In the genomic region with DNA sequence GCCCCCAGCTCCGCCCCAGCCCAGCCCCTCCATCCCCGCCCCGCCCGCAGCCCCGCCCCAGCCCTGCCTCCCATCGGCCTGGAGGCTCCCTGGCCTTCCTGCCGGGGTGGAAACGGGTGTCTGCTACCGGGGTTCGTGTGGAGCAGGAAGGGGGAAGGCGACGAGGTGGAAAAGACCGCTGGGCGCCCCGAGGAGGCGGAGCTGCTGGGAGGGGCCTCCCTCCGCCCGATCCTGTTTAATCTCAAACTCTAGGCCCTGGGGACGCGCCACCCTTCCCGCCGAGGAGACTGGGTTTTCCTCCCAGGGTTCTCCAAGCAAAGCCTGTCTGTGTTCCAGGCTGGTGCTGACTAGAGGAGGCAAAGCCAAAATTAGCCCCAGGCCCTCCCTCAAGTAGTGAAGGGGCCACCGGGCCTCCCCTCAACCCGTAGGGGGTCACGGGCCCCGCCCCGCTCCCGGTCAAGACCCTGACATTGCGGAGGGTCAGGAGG, we compare ENCODE assay signal across 1 cellular context.
A peak's percentile ranks its signal among the peaks of the same experiment; 100 is the strongest.
TF ChIP-seq lines count a peak whose summit lies in the region.

No MANE protein-coding gene starts in this region.

TF ChIP-seq in K562, 482 proteins besides CTCF, POLR2A, EP300 and RAD21 (continues in another document):
- TF ChIP-seq E2F6 (IDR thresholded peaks at IDR 0.05; ENCODE audit: borderline replicate concordance in 1 of 2, extremely low read depth in 1 of 2, insufficient read depth in 1 of 2, insufficient read length in 1 of 2, low read depth in 1 of 2, low read length in 1 of 2, poor library complexity in 1 of 2, severe bottlenecking in 1 of 2), result peak in 1 of 2 experiments; percentile 23
- 0 out of 2 replicates have a peak, but pooled peaks have one; percentile 38 for TF ChIP-seq CREB5 (CRISPR knock-in tag; IDR thresholded peaks at IDR 0.05)
- TF ChIP-seq, protein P1, sequence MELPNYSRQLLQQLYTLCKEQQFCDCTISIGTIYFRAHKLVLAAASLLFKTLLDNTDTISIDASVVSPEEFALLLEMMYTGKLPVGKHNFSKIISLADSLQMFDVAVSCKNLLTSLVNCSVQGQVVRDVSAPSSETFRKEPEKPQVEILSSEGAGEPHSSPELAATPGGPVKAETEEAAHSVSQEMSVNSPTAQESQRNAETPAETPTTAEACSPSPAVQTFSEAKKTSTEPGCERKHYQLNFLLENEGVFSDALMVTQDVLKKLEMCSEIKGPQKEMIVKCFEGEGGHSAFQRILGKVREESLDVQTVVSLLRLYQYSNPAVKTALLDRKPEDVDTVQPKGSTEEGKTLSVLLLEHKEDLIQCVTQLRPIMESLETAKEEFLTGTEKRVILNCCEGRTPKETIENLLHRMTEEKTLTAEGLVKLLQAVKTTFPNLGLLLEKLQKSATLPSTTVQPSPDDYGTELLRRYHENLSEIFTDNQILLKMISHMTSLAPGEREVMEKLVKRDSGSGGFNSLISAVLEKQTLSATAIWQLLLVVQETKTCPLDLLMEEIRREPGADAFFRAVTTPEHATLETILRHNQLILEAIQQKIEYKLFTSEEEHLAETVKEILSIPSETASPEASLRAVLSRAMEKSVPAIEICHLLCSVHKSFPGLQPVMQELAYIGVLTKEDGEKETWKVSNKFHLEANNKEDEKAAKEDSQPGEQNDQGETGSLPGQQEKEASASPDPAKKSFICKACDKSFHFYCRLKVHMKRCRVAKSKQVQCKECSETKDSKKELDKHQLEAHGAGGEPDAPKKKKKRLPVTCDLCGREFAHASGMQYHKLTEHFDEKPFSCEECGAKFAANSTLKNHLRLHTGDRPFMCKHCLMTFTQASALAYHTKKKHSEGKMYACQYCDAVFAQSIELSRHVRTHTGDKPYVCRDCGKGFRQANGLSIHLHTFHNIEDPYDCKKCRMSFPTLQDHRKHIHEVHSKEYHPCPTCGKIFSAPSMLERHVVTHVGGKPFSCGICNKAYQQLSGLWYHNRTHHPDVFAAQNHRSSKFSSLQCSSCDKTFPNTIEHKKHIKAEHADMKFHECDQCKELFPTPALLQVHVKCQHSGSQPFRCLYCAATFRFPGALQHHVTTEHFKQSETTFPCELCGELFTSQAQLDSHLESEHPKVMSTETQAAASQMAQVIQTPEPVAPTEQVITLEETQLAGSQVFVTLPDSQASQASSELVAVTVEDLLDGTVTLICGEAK (IDR thresholded peaks at IDR 0.05), result peak; percentile 69
- TF ChIP-seq, protein P1 (CRISPR knock-in tag; IDR thresholded peaks at IDR 0.05), result no peak
- no peak for TF ChIP-seq ZC3H8 (IDR thresholded peaks at IDR 0.05)
- TF ChIP-seq PML (IDR thresholded peaks at IDR 0.05; ENCODE audit: low read length), result peak; percentile 69; the same call in 1 of the 2 replicates
- TF ChIP-seq MNT (conservative IDR thresholded peaks at IDR 0.05), result peak in 1 of 2 experiments; percentile 44; a peak in 1 of 4 replicates
- no peak for TF ChIP-seq ZNF217 (CRISPR knock-in tag; IDR thresholded peaks at IDR 0.05)
- peak; percentile 12; the same call in 1 of the 2 replicates for TF ChIP-seq IFI16 (CRISPR knock-in tag; IDR thresholded peaks at IDR 0.05)
- peak; percentile 23; the same call in 1 of the 2 replicates for TF ChIP-seq LEF1 (IDR thresholded peaks at IDR 0.05)
- TF ChIP-seq AFF4 (CRISPR knock-in tag; IDR thresholded peaks at IDR 0.05), result peak; percentile 91; the same call in 1 of the 2 replicates
- peak; percentile 60; the same call in 1 of the 2 replicates for TF ChIP-seq ZNF740 (CRISPR knock-in tag; IDR thresholded peaks at IDR 0.05)
- peak in 1 of 2 experiments; percentile 62; a peak in 1 of 4 replicates for TF ChIP-seq ZNF740 (tag; IDR thresholded peaks at IDR 0.05)
- no peak for TF ChIP-seq ZBTB8A (IDR thresholded peaks at IDR 0.05; ENCODE audit: partially characterized antibody)
- peak; percentile 75 for TF ChIP-seq POLR2AphosphoS5 (IDR thresholded peaks at IDR 0.05; ENCODE audit: control insufficient read depth, insufficient read depth, low read depth, low read length)
- TF ChIP-seq NR2F6 (CRISPR knock-in tag; IDR thresholded peaks at IDR 0.05), result 0 out of 2 replicates have a peak, but pooled peaks have one; percentile 13
- TF ChIP-seq, protein P2, sequence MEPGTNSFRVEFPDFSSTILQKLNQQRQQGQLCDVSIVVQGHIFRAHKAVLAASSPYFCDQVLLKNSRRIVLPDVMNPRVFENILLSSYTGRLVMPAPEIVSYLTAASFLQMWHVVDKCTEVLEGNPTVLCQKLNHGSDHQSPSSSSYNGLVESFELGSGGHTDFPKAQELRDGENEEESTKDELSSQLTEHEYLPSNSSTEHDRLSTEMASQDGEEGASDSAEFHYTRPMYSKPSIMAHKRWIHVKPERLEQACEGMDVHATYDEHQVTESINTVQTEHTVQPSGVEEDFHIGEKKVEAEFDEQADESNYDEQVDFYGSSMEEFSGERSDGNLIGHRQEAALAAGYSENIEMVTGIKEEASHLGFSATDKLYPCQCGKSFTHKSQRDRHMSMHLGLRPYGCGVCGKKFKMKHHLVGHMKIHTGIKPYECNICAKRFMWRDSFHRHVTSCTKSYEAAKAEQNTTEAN (CRISPR knock-in tag; IDR thresholded peaks at IDR 0.05), result no peak
- peak in 1 of 2 experiments; percentile 62; a peak in 1 of 3 replicates for TF ChIP-seq CBX3 (IDR thresholded peaks at IDR 0.05; ENCODE audit: borderline replicate concordance in 1 of 2, low read length in 2 of 2)
- TF ChIP-seq ZNF133 (CRISPR knock-in tag; IDR thresholded peaks at IDR 0.05), result no peak
- TF ChIP-seq, protein P3, sequence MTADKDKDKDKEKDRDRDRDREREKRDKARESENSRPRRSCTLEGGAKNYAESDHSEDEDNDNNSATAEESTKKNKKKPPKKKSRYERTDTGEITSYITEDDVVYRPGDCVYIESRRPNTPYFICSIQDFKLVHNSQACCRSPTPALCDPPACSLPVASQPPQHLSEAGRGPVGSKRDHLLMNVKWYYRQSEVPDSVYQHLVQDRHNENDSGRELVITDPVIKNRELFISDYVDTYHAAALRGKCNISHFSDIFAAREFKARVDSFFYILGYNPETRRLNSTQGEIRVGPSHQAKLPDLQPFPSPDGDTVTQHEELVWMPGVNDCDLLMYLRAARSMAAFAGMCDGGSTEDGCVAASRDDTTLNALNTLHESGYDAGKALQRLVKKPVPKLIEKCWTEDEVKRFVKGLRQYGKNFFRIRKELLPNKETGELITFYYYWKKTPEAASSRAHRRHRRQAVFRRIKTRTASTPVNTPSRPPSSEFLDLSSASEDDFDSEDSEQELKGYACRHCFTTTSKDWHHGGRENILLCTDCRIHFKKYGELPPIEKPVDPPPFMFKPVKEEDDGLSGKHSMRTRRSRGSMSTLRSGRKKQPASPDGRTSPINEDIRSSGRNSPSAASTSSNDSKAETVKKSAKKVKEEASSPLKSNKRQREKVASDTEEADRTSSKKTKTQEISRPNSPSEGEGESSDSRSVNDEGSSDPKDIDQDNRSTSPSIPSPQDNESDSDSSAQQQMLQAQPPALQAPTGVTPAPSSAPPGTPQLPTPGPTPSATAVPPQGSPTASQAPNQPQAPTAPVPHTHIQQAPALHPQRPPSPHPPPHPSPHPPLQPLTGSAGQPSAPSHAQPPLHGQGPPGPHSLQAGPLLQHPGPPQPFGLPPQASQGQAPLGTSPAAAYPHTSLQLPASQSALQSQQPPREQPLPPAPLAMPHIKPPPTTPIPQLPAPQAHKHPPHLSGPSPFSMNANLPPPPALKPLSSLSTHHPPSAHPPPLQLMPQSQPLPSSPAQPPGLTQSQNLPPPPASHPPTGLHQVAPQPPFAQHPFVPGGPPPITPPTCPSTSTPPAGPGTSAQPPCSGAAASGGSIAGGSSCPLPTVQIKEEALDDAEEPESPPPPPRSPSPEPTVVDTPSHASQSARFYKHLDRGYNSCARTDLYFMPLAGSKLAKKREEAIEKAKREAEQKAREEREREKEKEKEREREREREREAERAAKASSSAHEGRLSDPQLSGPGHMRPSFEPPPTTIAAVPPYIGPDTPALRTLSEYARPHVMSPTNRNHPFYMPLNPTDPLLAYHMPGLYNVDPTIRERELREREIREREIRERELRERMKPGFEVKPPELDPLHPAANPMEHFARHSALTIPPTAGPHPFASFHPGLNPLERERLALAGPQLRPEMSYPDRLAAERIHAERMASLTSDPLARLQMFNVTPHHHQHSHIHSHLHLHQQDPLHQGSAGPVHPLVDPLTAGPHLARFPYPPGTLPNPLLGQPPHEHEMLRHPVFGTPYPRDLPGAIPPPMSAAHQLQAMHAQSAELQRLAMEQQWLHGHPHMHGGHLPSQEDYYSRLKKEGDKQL (CRISPR knock-in tag; IDR thresholded peaks at IDR 0.05; ENCODE audit: borderline replicate concordance), result no peak
